In genomic region chr17:63842173-63842539, GRCh38 we compare ENCODE assay signal across 8 cellular contexts. TPM values are rescaled to one million over a fixed set of nuclear protein-coding genes. Genes with fewer than 3 reads are reported as not detected.
A peak's percentile ranks its signal among the peaks of the same experiment; 100 is the strongest.
DNase-seq lines count a peak whose midpoint lies in the region; ATAC-seq and TF ChIP-seq lines count a peak whose summit lies in the region.

No MANE protein-coding gene starts in this region.

- DNase-seq in CD8-positive, alpha-beta T cell, result peak in 1 of 7 experiments; percentile 38
- no peak for DNase-seq in putamen (ENCODE audit: low spot score)
- DNase-seq in occipital lobe (lab: John Stamatoyannopoulos, UW), result no peak

- peak overlapping the region; percentile 92 for H3K27ac Mint-ChIP-seq in CD8-positive, alpha-beta T cell

- peaks cover 44% of the 10 kb centered on the region for H3K4me1 ChIP-seq in CD8-positive, alpha-beta T cell (ENCODE audit: insufficient read depth, low read length)
- H3K4me1 ChIP-seq in HUES48 (ENCODE audit: control insufficient read depth, insufficient read depth, low read length) (peaks cover 29% of the 10 kb centered on the region), subcutaneous abdominal adipose tissue (ENCODE audit: control insufficient read depth in 5 of 5, insufficient read depth in 5 of 5, low read length in 5 of 5) (peaks cover 18 to 61% (median 53%) of the 10 kb centered on the region in 5 donors)

- peaks cover 30% of the 10 kb centered on the region for H3K4me1 Mint-ChIP-seq in CD8-positive, alpha-beta T cell (ENCODE audit: low read depth)

- H3K36me3 ChIP-seq in CD8-positive, alpha-beta T cell (ENCODE audit: insufficient read depth, low read length), result no peaks in the 10 kb centered on the region
- H3K36me3 ChIP-seq in HUES48 (ENCODE audit: control insufficient read depth, insufficient read depth, low read length) (peaks cover 2% of the 10 kb centered on the region; the same call in 1 of the 2 replicates), subcutaneous abdominal adipose tissue (ENCODE audit: control insufficient read depth in 5 of 5, insufficient read depth in 5 of 5, low read length in 5 of 5) (peaks cover 0 to 4% (median 3%) of the 10 kb centered on the region in 5 donors)

- no peaks in the 10 kb centered on the region for H3K9me3 Mint-ChIP-seq in CD8-positive, alpha-beta T cell

- peak overlapping the region; percentile 62 for H3K9ac ChIP-seq in HUES48 (ENCODE audit: low read depth, low read length)
- peak overlapping the region; percentile 69 to 92 (median 87) for H3K9ac ChIP-seq in subcutaneous abdominal adipose tissue (ENCODE audit: low read length in 5 of 5)

- H3K36me3 Mint-ChIP-seq in CD8-positive, alpha-beta T cell, result peaks cover 8% of the 10 kb centered on the region

- intact Hi-C loops in CD8-positive, alpha-beta T cell (cut with DNase I, micrococcal nuclease), result loop anchor here (1.0 to 10.0 kb wide), 10 partner anchors 15 to 665 kb away; partner anchors contain the start of genes CEP95 (in 1 of the 2), DCAF7 (in 1 of the 2), DDX5 (in 1 of the 2) and ERN1 (in 1 of the 2)

- POLR2A ChIA-PET in CD8-positive, alpha-beta T cell (lab: Charles Lee), result interaction anchor here (0.8 to 7.3 kb wide), 4 partner anchors 9 to 304 kb away, joined by 3 to 75 read pairs (median 4); partner anchors contain the start of genes FTSJ3, LIMD2 and PSMC5

- no peaks in the 10 kb centered on the region for H3K9me3 ChIP-seq in CD8-positive, alpha-beta T cell (ENCODE audit: low read length)
- H3K9me3 ChIP-seq in HUES48 (ENCODE audit: control insufficient read depth, insufficient read depth, low read length) (no peaks in the 10 kb centered on the region), subcutaneous abdominal adipose tissue (ENCODE audit: control insufficient read depth in 5 of 5, low read length in 5 of 5) (no peaks in the 10 kb centered on the region)

- H3K27me3 ChIP-seq in CD8-positive, alpha-beta T cell (ENCODE audit: insufficient read depth, low read length), result no peaks in the 10 kb centered on the region
- H3K27me3 ChIP-seq in HUES48 (ENCODE audit: control insufficient read depth, insufficient read depth, low read length) (peaks cover 8% of the 10 kb centered on the region), layer of hippocampus (ENCODE audit: control insufficient read depth, insufficient read depth, low read length) (no peaks in the 10 kb centered on the region), subcutaneous abdominal adipose tissue (ENCODE audit: control insufficient read depth in 5 of 5, insufficient read depth in 4 of 5, low read length in 5 of 5) (no peaks in the 10 kb centered on the region)

- H3K4me3 ChIP-seq in CD8-positive, alpha-beta T cell (ENCODE audit: low read depth, low read length), result peak overlapping the region; percentile 86
- H3K4me3 ChIP-seq in HUES48 (ENCODE audit: low read depth, low read length) (peak overlapping the region; percentile 83), subcutaneous abdominal adipose tissue (ENCODE audit: low read depth in 1 of 5, low read length in 5 of 5) (peak overlapping the region; percentile 80 to 90 (median 84))

- ATAC-seq in CD8-positive, alpha-beta T cell, result peak; percentile 13
- peak; percentile 34 for ATAC-seq in GM19438 (IDR thresholded peaks at IDR 0.05; ENCODE audit: low read depth, unreplicated experiment)

- CTCF ChIA-PET in CD8-positive, alpha-beta T cell (lab: Charles Lee), result interaction anchor here (1.0 to 1.2 kb wide), 2 partner anchors 14 to 67 kb away, joined by 4 read pairs; no protein-coding TSS in a partner anchor

- H3K27ac ChIP-seq in CD8-positive, alpha-beta T cell (ENCODE audit: low read depth, low read length), result peak overlapping the region; percentile 88
- H3K27ac ChIP-seq in HUES48 (ENCODE audit: low read depth, low read length) (peak overlapping the region; percentile 85), angular gyrus (ENCODE audit: low read depth, low read length) (peak overlapping the region; percentile 68), layer of hippocampus (ENCODE audit: low read depth, low read length) (peak overlapping the region; percentile 84), subcutaneous abdominal adipose tissue (ENCODE audit: low read depth, low read length) (peak overlapping the region; percentile 93)

- H3K27me3 Mint-ChIP-seq in CD8-positive, alpha-beta T cell (ENCODE audit: low read depth), result no peaks in the 10 kb centered on the region

- H3K4me3 Mint-ChIP-seq in CD8-positive, alpha-beta T cell, result peak overlapping the region; percentile 92

- TF ChIP-seq CTCF in CD8-positive, alpha-beta T cell (IDR thresholded peaks at IDR 0.05), result no peak

RNA-seq across cellular contexts. Expression of gene SMARCD2, which starts 0.3 kb away (rescaled TPM):
- total RNA-seq in CD8-positive, alpha-beta T cell, result 100 to 1,000 TPM; 121 TPM
- 13.1 TPM for total RNA-seq in occipital lobe

RNA-seq across cellular contexts. Expression of gene FTSJ3, which starts 14.7 kb away (rescaled TPM):
- 10 to 100 TPM; 60.0 to 70.3 TPM for total RNA-seq in CD8-positive, alpha-beta T cell
- total RNA-seq in occipital lobe, result 40.4 TPM

RNA-seq across cellular contexts. Expression of gene PSMC5, which starts 14.9 kb away (rescaled TPM):
- 10 to 100 TPM; 88.5 to 90.3 TPM for total RNA-seq in CD8-positive, alpha-beta T cell
- 38.8 TPM for total RNA-seq in occipital lobe

RNA-seq across cellular contexts. Expression of gene CSH2, which starts 31.3 kb away (rescaled TPM):
- total RNA-seq in CD8-positive, alpha-beta T cell, result not detected
- total RNA-seq in occipital lobe, result not detected

RNA-seq across cellular contexts. Expression of gene GH2, which starts 39.6 kb away (rescaled TPM):
- not detected for total RNA-seq in CD8-positive, alpha-beta T cell
- not detected for total RNA-seq in occipital lobe
